1 cellular context compared by ENCODE assay signal in genomic region chr9:129125478-129125877, GRCh38.
TF ChIP-seq lines count a peak whose summit lies in the region.

No MANE protein-coding gene starts in this region.

TF ChIP-seq in GM23338, 12 proteins besides CTCF, POLR2A, EP300 and RAD21 (continued from another document):
- TF ChIP-seq, protein P1, sequence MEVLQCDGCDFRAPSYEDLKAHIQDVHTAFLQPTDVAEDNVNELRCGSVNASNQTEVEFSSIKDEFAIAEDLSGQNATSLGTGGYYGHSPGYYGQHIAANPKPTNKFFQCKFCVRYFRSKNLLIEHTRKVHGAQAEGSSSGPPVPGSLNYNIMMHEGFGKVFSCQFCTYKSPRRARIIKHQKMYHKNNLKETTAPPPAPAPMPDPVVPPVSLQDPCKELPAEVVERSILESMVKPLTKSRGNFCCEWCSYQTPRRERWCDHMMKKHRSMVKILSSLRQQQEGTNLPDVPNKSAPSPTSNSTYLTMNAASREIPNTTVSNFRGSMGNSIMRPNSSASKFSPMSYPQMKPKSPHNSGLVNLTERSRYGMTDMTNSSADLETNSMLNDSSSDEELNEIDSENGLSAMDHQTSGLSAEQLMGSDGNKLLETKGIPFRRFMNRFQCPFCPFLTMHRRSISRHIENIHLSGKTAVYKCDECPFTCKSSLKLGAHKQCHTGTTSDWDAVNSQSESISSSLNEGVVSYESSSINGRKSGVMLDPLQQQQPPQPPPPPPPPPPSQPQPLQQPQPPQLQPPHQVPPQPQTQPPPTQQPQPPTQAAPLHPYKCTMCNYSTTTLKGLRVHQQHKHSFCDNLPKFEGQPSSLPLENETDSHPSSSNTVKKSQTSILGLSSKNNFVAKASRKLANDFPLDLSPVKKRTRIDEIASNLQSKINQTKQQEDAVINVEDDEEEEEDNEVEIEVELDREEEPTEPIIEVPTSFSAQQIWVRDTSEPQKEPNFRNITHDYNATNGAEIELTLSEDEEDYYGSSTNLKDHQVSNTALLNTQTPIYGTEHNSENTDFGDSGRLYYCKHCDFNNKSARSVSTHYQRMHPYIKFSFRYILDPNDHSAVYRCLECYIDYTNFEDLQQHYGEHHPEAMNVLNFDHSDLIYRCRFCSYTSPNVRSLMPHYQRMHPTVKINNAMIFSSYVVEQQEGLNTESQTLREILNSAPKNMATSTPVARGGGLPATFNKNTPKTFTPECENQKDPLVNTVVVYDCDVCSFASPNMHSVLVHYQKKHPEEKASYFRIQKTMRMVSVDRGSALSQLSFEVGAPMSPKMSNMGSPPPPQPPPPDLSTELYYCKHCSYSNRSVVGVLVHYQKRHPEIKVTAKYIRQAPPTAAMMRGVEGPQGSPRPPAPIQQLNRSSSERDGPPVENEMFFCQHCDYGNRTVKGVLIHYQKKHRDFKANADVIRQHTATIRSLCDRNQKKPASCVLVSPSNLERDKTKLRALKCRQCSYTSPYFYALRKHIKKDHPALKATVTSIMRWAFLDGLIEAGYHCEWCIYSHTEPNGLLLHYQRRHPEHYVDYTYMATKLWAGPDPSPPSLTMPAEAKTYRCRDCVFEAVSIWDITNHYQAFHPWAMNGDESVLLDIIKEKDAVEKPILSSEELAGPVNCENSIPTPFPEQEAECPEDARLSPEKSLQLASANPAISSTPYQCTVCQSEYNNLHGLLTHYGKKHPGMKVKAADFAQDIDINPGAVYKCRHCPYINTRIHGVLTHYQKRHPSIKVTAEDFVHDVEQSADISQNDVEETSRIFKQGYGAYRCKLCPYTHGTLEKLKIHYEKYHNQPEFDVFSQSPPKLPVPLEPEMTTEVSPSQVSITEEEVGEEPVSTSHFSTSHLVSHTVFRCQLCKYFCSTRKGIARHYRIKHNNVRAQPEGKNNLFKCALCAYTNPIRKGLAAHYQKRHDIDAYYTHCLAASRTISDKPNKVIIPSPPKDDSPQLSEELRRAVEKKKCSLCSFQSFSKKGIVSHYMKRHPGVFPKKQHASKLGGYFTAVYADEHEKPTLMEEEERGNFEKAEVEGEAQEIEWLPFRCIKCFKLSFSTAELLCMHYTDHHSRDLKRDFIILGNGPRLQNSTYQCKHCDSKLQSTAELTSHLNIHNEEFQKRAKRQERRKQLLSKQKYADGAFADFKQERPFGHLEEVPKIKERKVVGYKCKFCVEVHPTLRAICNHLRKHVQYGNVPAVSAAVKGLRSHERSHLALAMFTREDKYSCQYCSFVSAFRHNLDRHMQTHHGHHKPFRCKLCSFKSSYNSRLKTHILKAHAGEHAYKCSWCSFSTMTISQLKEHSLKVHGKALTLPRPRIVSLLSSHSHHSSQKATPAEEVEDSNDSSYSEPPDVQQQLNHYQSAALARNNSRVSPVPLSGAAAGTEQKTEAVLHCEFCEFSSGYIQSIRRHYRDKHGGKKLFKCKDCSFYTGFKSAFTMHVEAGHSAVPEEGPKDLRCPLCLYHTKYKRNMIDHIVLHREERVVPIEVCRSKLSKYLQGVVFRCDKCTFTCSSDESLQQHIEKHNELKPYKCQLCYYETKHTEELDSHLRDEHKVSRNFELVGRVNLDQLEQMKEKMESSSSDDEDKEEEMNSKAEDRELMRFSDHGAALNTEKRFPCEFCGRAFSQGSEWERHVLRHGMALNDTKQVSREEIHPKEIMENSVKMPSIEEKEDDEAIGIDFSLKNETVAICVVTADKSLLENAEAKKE (CRISPR knock-in tag; IDR thresholded peaks at IDR 0.05) = no peak
